In the genomic region with DNA sequence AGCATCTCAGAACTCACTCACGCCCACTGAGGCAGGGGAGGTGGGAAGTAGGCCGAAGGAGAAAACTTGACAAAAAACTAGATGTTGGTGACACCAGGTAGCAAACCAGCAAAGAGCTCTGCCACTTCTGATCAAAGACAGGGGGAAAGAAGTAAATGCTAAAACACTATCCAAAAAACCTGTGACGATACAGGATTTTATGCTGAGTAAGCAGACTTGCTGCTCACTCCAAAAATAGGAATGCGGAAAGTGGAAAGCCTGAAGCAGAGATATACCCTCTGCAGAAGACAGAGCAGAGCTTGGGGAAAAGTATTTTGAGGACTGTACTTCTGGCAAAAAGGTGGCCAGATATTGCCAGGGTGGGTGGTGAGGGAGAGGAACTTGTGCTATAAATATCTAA, we compare ENCODE assay signal across 27 cellular contexts.
"Had no signal": no experiment of that assay in that cellular context is flagged by ENCODE, and none has a peak within 500 bp of the region (broad histone marks: within the 10 kb centered on the region; RNA-seq: fewer than 3 reads in every experiment).

No MANE protein-coding gene starts in this region.

- H3K27ac ChIP-seq: brain microvascular endothelial cell, Peyer's patch had no signal

- H3K27me3 ChIP-seq: brain microvascular endothelial cell, Peyer's patch had no signal

- H3K36me3 ChIP-seq: brain microvascular endothelial cell, Peyer's patch had no signal

- H3K9me3 ChIP-seq: Peyer's patch had no signal

- FAIRE-seq: TTC549 had no signal

- DNase-seq: activated CD4-positive, alpha-beta T cell treated with anti-CD3 and anti-CD28 coated beads, Interleukin-2, amount 10 ng/mL, durations not matched to agents 24 days and 14 days; activated CD4-positive, alpha-beta T cell treated with anti-CD3 and anti-CD28 coated beads, Interleukin-2, amount 50 U/mL, for 4 hours; activated CD8-positive, alpha-beta T cell treated with anti-CD3 and anti-CD28 coated beads for 36 hours; activated effector memory CD4-positive, alpha-beta T cell treated with anti-CD3 and anti-CD28 coated beads, Interleukin-2, amount 50 U/mL, for 16 hours; activated naive CD4-positive, alpha-beta T cell; activated naive CD4-positive, alpha-beta T cell treated with anti-CD3 and anti-CD28 coated beads, Interleukin-2, amount 50 U/mL, for 16 hours; activated naive CD8-positive, alpha-beta T cell treated with anti-CD3 and anti-CD28 coated beads for 36 hours; activated T-cell treated with anti-CD3 and anti-CD28 coated beads, Interleukin-2, amount 50 U/mL, for 1 hour; activated T-cell treated with anti-CD3 and anti-CD28 coated beads, Interleukin-2, amount 50 U/mL, for 72 hours; amniotic stem cell; aorta; brain microvascular endothelial cell; Karpas-422; NCI-H1105; NCI-H1436; NCI-H1694; NCI-H1930; NCI-H2171; NCI-H510A; NCI-H526; NCI-H748 treated with DMSO at 0.1 percent for 48 hours; NK-92 treated with Interleukin-12 subunit alpha and Interleukin-12 subunit beta, amount 100 ng/mL, for 24 hours; Peyer's patch; RPMI8226 had no signal

- ATAC-seq: activated CD8-positive, alpha-beta T cell treated with anti-CD3 and anti-CD28 coated beads for 36 hours; activated T-cell treated with anti-CD3 and anti-CD28 coated beads, Interleukin-2, amount 50 U/mL, for 72 hours; activated T-helper 17 cell treated with anti-CD3 and anti-CD28 coated beads, Interleukin-2, amount 50 U/mL, for 72 hours; PC-3 had no signal

- H3K4me1 ChIP-seq: Peyer's patch had no signal

- H3K4me3 ChIP-seq: Peyer's patch had no signal
